In genomic region chr19:43505186-43505456, GRCh38 we compare ENCODE assay signal across 8 cellular contexts. TPM values are rescaled to one million over a fixed set of nuclear protein-coding genes. Genes with fewer than 3 reads are reported as not detected.
DNase-seq lines count a peak whose midpoint lies in the region; ATAC-seq and TF ChIP-seq lines count a peak whose summit lies in the region.

No MANE protein-coding gene starts in this region.

- no peak overlapping the region for H2BK5ac ChIP-seq in neuronal stem cell (ENCODE audit: low read length)

- no peaks in the 10 kb centered on the region for H3K27me3 Mint-ChIP-seq in CD4-positive, alpha-beta T cell

- H4K20me1 ChIP-seq in MM.1S (ENCODE audit: insufficient read depth, low read length), result no peaks in the 10 kb centered on the region

- CTCF ChIA-PET in CD4-positive, alpha-beta T cell (lab: Charles Lee), result interaction anchor here (1.5 to 2.8 kb wide), 7 partner anchors 14 to 90 kb away, joined by 4 to 22 read pairs (median 10); no protein-coding TSS in a partner anchor

- H3K79me1 ChIP-seq in neuronal stem cell (ENCODE audit: low read depth, low read length), result no peaks in the 10 kb centered on the region

- POLR2A ChIA-PET in CD4-positive, alpha-beta T cell (lab: Charles Lee), result interaction anchor here (1.5 to 3.3 kb wide), 13 partner anchors 11 to 163 kb away, joined by 3 to 88 read pairs (median 12); partner anchors contain the start of genes IRGQ and ZNF575

- H4K8ac ChIP-seq in neuronal stem cell (ENCODE audit: low read depth, low read length), result no peak overlapping the region

- no peak for ATAC-seq in CD4-positive, alpha-beta T cell (ENCODE audit: poor library complexity)
- ATAC-seq in GM21619 (IDR thresholded peaks at IDR 0.05; ENCODE audit: unreplicated experiment), result no peak
- no peak for ATAC-seq in GM21423 (IDR thresholded peaks at IDR 0.05; ENCODE audit: unreplicated experiment)
- ATAC-seq in GM18502 (IDR thresholded peaks at IDR 0.05; ENCODE audit: poor library complexity, unreplicated experiment), result no peak

- no peaks in the 10 kb centered on the region for H3K27me3 ChIP-seq in CD4-positive, alpha-beta T cell (ENCODE audit: control insufficient read depth, insufficient read depth, low read length)
- no peaks in the 10 kb centered on the region for H3K27me3 ChIP-seq in MM.1S (replicated peaks; ENCODE audit: insufficient read depth, low read length)
- H3K27me3 ChIP-seq in ectodermal cell (ENCODE audit: control insufficient read depth, insufficient read depth, low read length, poor library complexity, severe bottlenecking), result no peaks in the 10 kb centered on the region
- peaks cover 0 to 26% (median 0%) of the 10 kb centered on the region in 3 experiments for H3K27me3 ChIP-seq in neuronal stem cell (ENCODE audit: control insufficient read depth in 3 of 3, insufficient read depth in 3 of 3, low read depth in 1 of 3, low read length in 3 of 3)

- H3K9me3 Mint-ChIP-seq in CD4-positive, alpha-beta T cell, result no peaks in the 10 kb centered on the region

- no peaks in the 10 kb centered on the region for H3K79me2 ChIP-seq in MM.1S (ENCODE audit: low read length)

- H3K36me3 Mint-ChIP-seq in CD4-positive, alpha-beta T cell (ENCODE audit: low read depth), result peaks cover 49% of the 10 kb centered on the region

- H3K4ac ChIP-seq in neuronal stem cell (ENCODE audit: low read length), result no peak overlapping the region

- no peak overlapping the region for H4K91ac ChIP-seq in neuronal stem cell (ENCODE audit: low read depth, low read length, poor library complexity)

- H2BK12ac ChIP-seq in neuronal stem cell (ENCODE audit: low read length), result no peak overlapping the region

- H2BK120ac ChIP-seq in neuronal stem cell (ENCODE audit: low read depth, low read length), result no peak overlapping the region

- H3K27ac ChIP-seq in CD4-positive, alpha-beta T cell (ENCODE audit: low read depth, low read length), result peak overlapping the region; percentile 85
- H3K27ac ChIP-seq in MM.1S (ENCODE audit: low read length) (no peak overlapping the region), ectodermal cell (ENCODE audit: insufficient read depth, low read depth, low read length, poor library complexity, severe bottlenecking) (no peak overlapping the region), neuronal stem cell (replicated peaks; ENCODE audit: low read length) (no peak overlapping the region)

- H3K36me3 ChIP-seq in MM.1S (replicated peaks; ENCODE audit: insufficient read depth, low read length) (no peaks in the 10 kb centered on the region), ectodermal cell (ENCODE audit: control insufficient read depth, insufficient read depth, low read length) (peaks cover 6% of the 10 kb centered on the region), neuronal stem cell (replicated peaks in 1 of 2; ENCODE audit: control insufficient read depth in 2 of 2, insufficient read depth in 2 of 2, low read length in 2 of 2) (peaks cover 1 to 20% of the 10 kb centered on the region in 2 donors)

- no peaks in the 10 kb centered on the region for H3K9me2 ChIP-seq in MM.1S (replicated peaks; ENCODE audit: insufficient read depth, low read length)

- H3K14ac ChIP-seq in neuronal stem cell (ENCODE audit: low read length), result no peak overlapping the region

- H3K4me2 ChIP-seq in MM.1S (ENCODE audit: low read depth, low read length) (peak overlapping the region; percentile 97; the same call in 1 of the 2 replicates), neuronal stem cell (ENCODE audit: insufficient read depth, low read length, poor library complexity, severe bottlenecking) (peak overlapping the region; percentile 97)

- no peak overlapping the region for H3K9ac ChIP-seq in MM.1S (ENCODE audit: low read length)
- H3K9ac ChIP-seq in neuronal stem cell (ENCODE audit: low read depth, low read length, poor library complexity), result peak overlapping the region; percentile 91

- H3K18ac ChIP-seq in neuronal stem cell (ENCODE audit: low read length), result no peak overlapping the region

- H2AK5ac ChIP-seq in neuronal stem cell (ENCODE audit: low read depth, low read length), result no peak overlapping the region

- no peaks in the 10 kb centered on the region for H3K9me3 ChIP-seq in CD4-positive, alpha-beta T cell (ENCODE audit: control insufficient read depth, low read length)
- H3K9me3 ChIP-seq in MM.1S (replicated peaks; ENCODE audit: insufficient read depth, low read length) (no peaks in the 10 kb centered on the region), ectodermal cell (ENCODE audit: control insufficient read depth, low read length) (no peaks in the 10 kb centered on the region), neuronal stem cell (replicated peaks in 1 of 2; ENCODE audit: control insufficient read depth in 2 of 2, insufficient read depth in 1 of 2, low read depth in 1 of 2, low read length in 2 of 2) (no peaks in the 10 kb centered on the region)

- no peak for DNase-seq in CD4-positive, alpha-beta T cell
- no peak for DNase-seq in MM.1S
- DNase-seq in neuronal stem cell (ENCODE audit: low spot score), result no peak
- no peak for DNase-seq in DMS 273 treated with DMSO at 0.1 percent for 48 hours (lab: John Stamatoyannopoulos, UW)

- peaks cover 4% of the 10 kb centered on the region; the same call in 1 of the 2 replicates for H3F3A ChIP-seq in MM.1S (ENCODE audit: insufficient read depth, low read length)

- H3K23ac ChIP-seq in neuronal stem cell (ENCODE audit: low read depth, low read length, poor library complexity), result no peak overlapping the region

- no peak overlapping the region for H2BK15ac ChIP-seq in neuronal stem cell (ENCODE audit: low read length)

- peak overlapping the region; percentile 96 for H3K27ac Mint-ChIP-seq in CD4-positive, alpha-beta T cell

- intact Hi-C loops in CD4-positive, alpha-beta T cell (cut with DNase I, micrococcal nuclease), result loop anchor here (2.0 kb wide), 2 partner anchors 14 to 30 kb away; no protein-coding TSS in a partner anchor

- peak overlapping the region; percentile 63 for H3K4me3 Mint-ChIP-seq in CD4-positive, alpha-beta T cell

- peaks cover 8% of the 10 kb centered on the region for H3K4me1 ChIP-seq in MM.1S (ENCODE audit: low read length)
- H3K4me1 ChIP-seq in ectodermal cell (ENCODE audit: control insufficient read depth, insufficient read depth, low read length), result no peaks in the 10 kb centered on the region
- peaks cover 7 to 10% of the 10 kb centered on the region in 2 donors for H3K4me1 ChIP-seq in neuronal stem cell (ENCODE audit: control insufficient read depth in 2 of 2, insufficient read depth in 1 of 2, low read depth in 1 of 2, low read length in 2 of 2)

- 0 out of 2 replicates have a peak overlapping the region, but pooled peaks have one; percentile 99 for H2AFZ ChIP-seq in MM.1S (ENCODE audit: low read length)
- H2AFZ ChIP-seq in neuronal stem cell (ENCODE audit: low read length), result peak overlapping the region; percentile 93

- no peak for TF ChIP-seq CTCF in CD4-positive, alpha-beta T cell (IDR thresholded peaks at IDR 0.05)
- no peak for TF ChIP-seq CTCF in MM.1S (IDR thresholded peaks at IDR 0.05; ENCODE audit: low read length)

- no peak overlapping the region for H3K4me3 ChIP-seq in MM.1S (ENCODE audit: low read length)
- peak overlapping the region; percentile 69 for H3K4me3 ChIP-seq in ectodermal cell (ENCODE audit: insufficient read depth, low read depth, low read length)
- peak overlapping the region in 1 of 2 donors; percentile 74 for H3K4me3 ChIP-seq in neuronal stem cell (ENCODE audit: low read length in 2 of 2)

- H3K4me1 Mint-ChIP-seq in CD4-positive, alpha-beta T cell (ENCODE audit: low read depth), result peaks cover 36% of the 10 kb centered on the region

- 83% methylated on average over 2 of the region's 3 CpGs for WGBS in ectodermal cell, 2 experiments
- no CpG with 5 or more reads among the region's 3 CpGs for WGBS in neuronal stem cell (ENCODE audit: extremely low coverage in 2 of 2, insufficient read length in 2 of 2, insufficient replicate concordance in 1 of 2), 2 donors

RNA-seq across cellular contexts. Expression of gene PHLDB3, which starts 0.6 kb away (rescaled TPM):
- total RNA-seq in CD4-positive, alpha-beta T cell, result 10 to 100 TPM; 75.1 to 77.4 TPM
- polyA plus RNA-seq in ectodermal cell (2013, experiment 1 of 4), result 10.0 TPM
- polyA plus RNA-seq in ectodermal cell (2013, experiment 2 of 4), result 9.2 TPM
- 10.6 TPM for polyA plus RNA-seq in ectodermal cell (2013, experiment 3 of 4)
- polyA plus RNA-seq in ectodermal cell (2013, experiment 4 of 4), result 7.9 TPM
- polyA plus RNA-seq in neuronal stem cell (2013, experiment 1 of 2), result 8.0 TPM
- polyA plus RNA-seq in neuronal stem cell (2013, experiment 2 of 2), result 7.9 TPM

RNA-seq across cellular contexts. Expression of gene ETHE1, which starts 21.9 kb away (rescaled TPM):
- 10 to 100 TPM; 20.2 to 21.7 TPM for total RNA-seq in CD4-positive, alpha-beta T cell
- 24.6 TPM for polyA plus RNA-seq in ectodermal cell (2013, experiment 1 of 4)
- 21.2 TPM for polyA plus RNA-seq in ectodermal cell (2013, experiment 2 of 4)
- 23.7 TPM for polyA plus RNA-seq in ectodermal cell (2013, experiment 3 of 4)
- 24.8 TPM for polyA plus RNA-seq in ectodermal cell (2013, experiment 4 of 4)
- polyA plus RNA-seq in neuronal stem cell (2013, experiment 1 of 2), result 14.2 TPM
- 13.9 TPM for polyA plus RNA-seq in neuronal stem cell (2013, experiment 2 of 2)

RNA-seq across cellular contexts. Expression of gene ZNF575, which starts 27.9 kb away (rescaled TPM):
- 1 to 10 TPM; 2.6 to 2.7 TPM for total RNA-seq in CD4-positive, alpha-beta T cell
- polyA plus RNA-seq in ectodermal cell (2013, experiment 1 of 4), result 0.56 TPM
- polyA plus RNA-seq in ectodermal cell (2013, experiment 2 of 4), result 0.48 TPM
- polyA plus RNA-seq in ectodermal cell (2013, experiment 3 of 4), result 0.75 TPM
- polyA plus RNA-seq in ectodermal cell (2013, experiment 4 of 4), result 0.61 TPM
- 0.29 TPM for polyA plus RNA-seq in neuronal stem cell (2013, experiment 1 of 2)
- 0.21 TPM for polyA plus RNA-seq in neuronal stem cell (2013, experiment 2 of 2)

RNA-seq across cellular contexts. Expression of gene LYPD3, which starts 39.7 kb away (rescaled TPM):
- 10 to 100 TPM; 35.6 to 37.3 TPM for total RNA-seq in CD4-positive, alpha-beta T cell
- 0.94 TPM for polyA plus RNA-seq in ectodermal cell (2013, experiment 1 of 4)
- polyA plus RNA-seq in ectodermal cell (2013, experiment 2 of 4), result 1.3 TPM
- polyA plus RNA-seq in ectodermal cell (2013, experiment 3 of 4), result 0.80 TPM
- polyA plus RNA-seq in ectodermal cell (2013, experiment 4 of 4), result 1.5 TPM
- polyA plus RNA-seq in neuronal stem cell (2013, experiment 1 of 2), result 0.59 TPM
- polyA plus RNA-seq in neuronal stem cell (2013, experiment 2 of 2), result 0.68 TPM
